In genomic region chr1:36166136-36166535, GRCh38 we compare ENCODE assay signal across 15 cellular contexts. TPM values are rescaled to one million over a fixed set of nuclear protein-coding genes. Genes with fewer than 3 reads are reported as not detected.
DNase-seq lines count a peak whose midpoint lies in the region; ATAC-seq, FAIRE-seq and TF ChIP-seq lines count a peak whose summit lies in the region.
"Had no signal": no experiment of that assay in that cellular context is flagged by ENCODE, and none has a peak within 500 bp of the region (broad histone marks: within the 10 kb centered on the region; RNA-seq: fewer than 3 reads in every experiment).

No MANE protein-coding gene starts in this region.

- 69 to 92% methylated on average over 2 to 4 of the region's 4 CpGs for WGBS in endodermal cell (ENCODE audit: insufficient coverage in 1 of 2, insufficient read length in 1 of 2), 2 experiments

- no peaks in the 10 kb centered on the region for H3K9me3 ChIP-seq in T-helper 17 cell (ENCODE audit: control insufficient read depth, low read length, poor library complexity, severe bottlenecking)
- no peaks in the 10 kb centered on the region for H3K9me3 ChIP-seq in endodermal cell (ENCODE audit: control insufficient read depth, low read length)
- no peaks in the 10 kb centered on the region for H3K9me3 ChIP-seq in skeletal muscle satellite cell (replicated peaks; ENCODE audit: low read length)
- H3K9me3 ChIP-seq in WERI-Rb-1 (ENCODE audit: severe bottlenecking): no peaks in the 10 kb centered on the region
- no peaks in the 10 kb centered on the region for H3K9me3 ChIP-seq in PC-9 (ENCODE audit: insufficient read depth, low read depth)
- H3K9me3 ChIP-seq: lower lobe of right lung, pancreas had no signal

- H3K4me3 ChIP-seq in endodermal cell (ENCODE audit: low read length) (no peak overlapping the region), skeletal muscle satellite cell (ENCODE audit: low read length) (no peak overlapping the region), WERI-Rb-1 (ENCODE audit: low read depth, low read length) (no peak overlapping the region), PC-9 (no peak overlapping the region)
- H3K4me3 ChIP-seq: lower lobe of right lung, pancreas had no signal

- H3K4me2 ChIP-seq in skeletal muscle satellite cell (ENCODE audit: low read length) (no peak overlapping the region), PC-9 (no peak overlapping the region)

- no peaks in the 10 kb centered on the region for H3K27me3 Mint-ChIP-seq in T-helper 2 cell treated with Interferon-gamma antibody and Interleukin-4, amounts not matched to agents 5 μg/mL and 100 μg/mL, for 36 hours (ENCODE audit: low read depth)
- no peaks in the 10 kb centered on the region for H3K27me3 Mint-ChIP-seq in T-helper 17 cell
- H3K27me3 Mint-ChIP-seq in endodermal cell (ENCODE audit: insufficient read depth): no peaks in the 10 kb centered on the region

- peak overlapping the region; percentile 53 for H3K27ac Mint-ChIP-seq in T-helper 2 cell treated with Interferon-gamma antibody and Interleukin-4, amounts not matched to agents 5 μg/mL and 100 μg/mL, for 36 hours
- H3K27ac Mint-ChIP-seq in T-helper 17 cell (peak overlapping the region; percentile 97), endodermal cell (peak overlapping the region; percentile 62)

- H2AFZ ChIP-seq in PC-9: no peak overlapping the region

- H3K27me3 ChIP-seq in endodermal cell (ENCODE audit: control insufficient read depth, insufficient read depth, low read length, poor library complexity, severe bottlenecking) (no peaks in the 10 kb centered on the region), skeletal muscle satellite cell (ENCODE audit: control insufficient read depth, insufficient read depth, low read length) (no peaks in the 10 kb centered on the region), WERI-Rb-1 (ENCODE audit: insufficient read depth, low read depth, severe bottlenecking) (no peaks in the 10 kb centered on the region), PC-9 (ENCODE audit: insufficient read depth, low read depth) (no peaks in the 10 kb centered on the region)
- H3K27me3 ChIP-seq: pancreas had no signal

- TF ChIP-seq POLR2A in GM12892 (IDR thresholded peaks at IDR 0.05; ENCODE audit: low read depth, low read length): no peak

- no peak overlapping the region for H3K27ac ChIP-seq in endodermal cell (ENCODE audit: low read depth, low read length)
- H3K27ac ChIP-seq in WERI-Rb-1: no peak overlapping the region
- no peak overlapping the region for H3K27ac ChIP-seq in PC-9
- H3K27ac ChIP-seq: 22Rv1, lower lobe of right lung, pancreas had no signal

- peaks cover 48% of the 10 kb centered on the region for H3K36me3 Mint-ChIP-seq in T-helper 2 cell treated with Interferon-gamma antibody and Interleukin-4, amounts not matched to agents 5 μg/mL and 100 μg/mL, for 36 hours (ENCODE audit: low read depth)
- peaks cover 12% of the 10 kb centered on the region for H3K36me3 Mint-ChIP-seq in T-helper 17 cell (ENCODE audit: low read depth)
- peaks cover 42% of the 10 kb centered on the region for H3K36me3 Mint-ChIP-seq in endodermal cell (ENCODE audit: low read depth)

- TF ChIP-seq CTCF in endodermal cell (conservative IDR thresholded peaks at IDR 0.05) (no peak), WERI-Rb-1 (IDR thresholded peaks at IDR 0.05; ENCODE audit: low read depth, low read length) (no peak), PC-9 (conservative IDR thresholded peaks at IDR 0.05) (no peak)

- intact Hi-C loops in PC-9 (cut with micrococcal nuclease; ENCODE audit: unreplicated experiment): no loop called here

- ATAC-seq in T-helper 17 cell: no peak
- ATAC-seq: lower lobe of right lung, pancreas had no signal

- peaks cover 19% of the 10 kb centered on the region; the same call in 1 of the 2 replicates for H3F3A ChIP-seq in PC-9 (ENCODE audit: insufficient read depth, low read depth)

- peaks cover 55% of the 10 kb centered on the region for H3K36me3 ChIP-seq in endodermal cell (ENCODE audit: control insufficient read depth, insufficient read depth, low read length)
- H3K36me3 ChIP-seq in skeletal muscle satellite cell (ENCODE audit: insufficient read depth, low read length): peaks cover 56% of the 10 kb centered on the region
- H3K36me3 ChIP-seq in WERI-Rb-1: peaks cover 44% of the 10 kb centered on the region
- peaks cover 8% of the 10 kb centered on the region; the same call in 1 of the 2 replicates for H3K36me3 ChIP-seq in PC-9 (ENCODE audit: low read depth)
- H3K36me3 ChIP-seq: pancreas had no signal

- no peak for DNase-seq in T-helper 2 cell treated with Interferon-gamma antibody and Interleukin-4, amounts not matched to agents 5 μg/mL and 100 μg/mL, for 36 hours (ENCODE audit: low spot score)
- no peak for DNase-seq in T-helper 2 cell
- no peak for DNase-seq in T-helper 17 cell
- no peak for DNase-seq in endodermal cell
- no peak for DNase-seq in GM12892 (ENCODE audit: insufficient read length)
- DNase-seq in WERI-Rb-1: no peak
- no peak for DNase-seq in PC-9
- DNase-seq: lower lobe of right lung; NCI-H1048; NCI-H446 treated with DMSO at 0.1 percent for 48 hours; pancreas; stimulated activated CD4-positive, alpha-beta T cell treated with anti-CD3 and anti-CD28 coated beads, Interleukin-2, amount 100 ng/mL, for 48 hours had no signal

- BruUV-seq in PC-9 (replicated peaks; lab: Mats Ljungman, UMichigan): no TSS peak

- peaks cover 72% of the 10 kb centered on the region for H3K79me2 ChIP-seq in PC-9 (ENCODE audit: low read depth)

- H3K4me3 Mint-ChIP-seq in T-helper 2 cell treated with Interferon-gamma antibody and Interleukin-4, amounts not matched to agents 5 μg/mL and 100 μg/mL, for 36 hours: no peak overlapping the region
- no peak overlapping the region for H3K4me3 Mint-ChIP-seq in T-helper 17 cell
- H3K4me3 Mint-ChIP-seq in endodermal cell: no peak overlapping the region

- no peak for FAIRE-seq in GM12892 (lab: Jason Lieb, UNC)
- FAIRE-seq: pancreas, TTC549 had no signal

- H3K9ac ChIP-seq in endodermal cell (ENCODE audit: extremely low read depth, low read length, poor library complexity, severe bottlenecking) (no peak overlapping the region), skeletal muscle satellite cell (ENCODE audit: low read depth, low read length) (peak overlapping the region; percentile 25)

- no peaks in the 10 kb centered on the region for H3K9me2 ChIP-seq in PC-9 (ENCODE audit: insufficient read depth)

- H3K4me1 ChIP-seq in endodermal cell (ENCODE audit: control insufficient read depth, insufficient read depth, low read length): peaks cover 11% of the 10 kb centered on the region
- H3K4me1 ChIP-seq in skeletal muscle satellite cell (ENCODE audit: control insufficient read depth, insufficient read depth, low read length): peaks cover 36% of the 10 kb centered on the region
- H3K4me1 ChIP-seq in PC-9 (replicated peaks; ENCODE audit: insufficient read depth): peaks cover 16% of the 10 kb centered on the region

- H3K4me1 Mint-ChIP-seq in T-helper 2 cell treated with Interferon-gamma antibody and Interleukin-4, amounts not matched to agents 5 μg/mL and 100 μg/mL, for 36 hours (ENCODE audit: low read depth): peaks cover 44% of the 10 kb centered on the region
- H3K4me1 Mint-ChIP-seq in T-helper 17 cell: peaks cover 48% of the 10 kb centered on the region
- H3K4me1 Mint-ChIP-seq in endodermal cell: peaks cover 44% of the 10 kb centered on the region

- H3K9me3 Mint-ChIP-seq in T-helper 2 cell treated with Interferon-gamma antibody and Interleukin-4, amounts not matched to agents 5 μg/mL and 100 μg/mL, for 36 hours: no peaks in the 10 kb centered on the region
- H3K9me3 Mint-ChIP-seq in endodermal cell: no peaks in the 10 kb centered on the region

- POLR2A ChIA-PET in PC-9 (lab: Charles Lee; ENCODE audit: unreplicated experiment): no interaction called here

- CTCF ChIA-PET in PC-9 (lab: Charles Lee): no interaction called here

- peaks cover 13% of the 10 kb centered on the region; the same call in 1 of the 2 replicates for H4K20me1 ChIP-seq in PC-9 (ENCODE audit: insufficient read depth)

RNA-seq across cellular contexts. Expression of gene MAP7D1, which starts 10.2 kb away (rescaled TPM):
- total RNA-seq in T-helper 17 cell (100 to 1,000 TPM; 173 to 175 TPM), endodermal cell (100 to 1,000 TPM; 119 to 120 TPM), PC-9 (2021) (150 and 173 TPM in 2 replicates)
- polyA plus RNA-seq in endodermal cell (2013, experiment 1 of 2): 121 TPM
- polyA plus RNA-seq in endodermal cell (2013, experiment 2 of 2): 114 TPM
- total RNA-seq in skeletal muscle satellite cell (2012; rRNA removed): 94.8 and 187 TPM in 2 replicates
- 30.7 TPM for polyA plus RNA-seq in GM12892 (2012; ENCODE audit: missing spikeins)

RNA-seq across cellular contexts. Expression of gene TRAPPC3, which starts 16.9 kb away (rescaled TPM):
- 10 to 100 TPM; 35.0 to 37.8 TPM for total RNA-seq in T-helper 17 cell
- total RNA-seq in endodermal cell: 10 to 100 TPM; 61.5 to 79.9 TPM
- polyA plus RNA-seq in endodermal cell (2013, experiment 1 of 2): 69.1 TPM
- polyA plus RNA-seq in endodermal cell (2013, experiment 2 of 2): 71.4 TPM
- total RNA-seq in skeletal muscle satellite cell (2012; rRNA removed): 78.2 and 95.8 TPM in 2 replicates
- 49.4 TPM for polyA plus RNA-seq in GM12892 (2012; ENCODE audit: missing spikeins)
- 112 and 116 TPM in 2 replicates for total RNA-seq in PC-9 (2021)

RNA-seq across cellular contexts. Expression of gene COL8A2, which starts 41.1 kb away (rescaled TPM):
- total RNA-seq in T-helper 17 cell (under 1 TPM in 1 of 2 donors, not detected in 1; 0.25 TPM), endodermal cell (under 1 TPM; 0.18 to 0.40 TPM), PC-9 (2021) (0.20 and 0.28 TPM in 2 replicates)
- 1.7 TPM for polyA plus RNA-seq in endodermal cell (2013, experiment 1 of 2)
- 1.7 TPM for polyA plus RNA-seq in endodermal cell (2013, experiment 2 of 2)
- total RNA-seq in skeletal muscle satellite cell (2012; rRNA removed): 1.0 and 1.3 TPM in 2 replicates
- 0.15 TPM for polyA plus RNA-seq in GM12892 (2012; ENCODE audit: missing spikeins)

RNA-seq across cellular contexts. Expression of gene THRAP3, which starts 58.1 kb away (rescaled TPM):
- total RNA-seq in T-helper 17 cell: 10 to 100 TPM; 74.5 to 76.3 TPM
- 100 to 1,000 TPM; 145 to 165 TPM for total RNA-seq in endodermal cell
- 110 TPM for polyA plus RNA-seq in endodermal cell (2013, experiment 1 of 2)
- 105 TPM for polyA plus RNA-seq in endodermal cell (2013, experiment 2 of 2)
- total RNA-seq in skeletal muscle satellite cell (2012; rRNA removed): 89.2 and 104 TPM in 2 replicates
- polyA plus RNA-seq in GM12892 (2012; ENCODE audit: missing spikeins): 58.4 TPM
- total RNA-seq in PC-9 (2021): 83.2 and 143 TPM in 2 replicates
